In genomic region chr2:29479566-29479965, GRCh38 we compare ENCODE assay signal across 22 cellular contexts.
DNase-seq lines count a peak whose midpoint lies in the region; ATAC-seq, FAIRE-seq and TF ChIP-seq lines count a peak whose summit lies in the region.
"Had no signal": no experiment of that assay in that cellular context is flagged by ENCODE, and none has a peak within 500 bp of the region (broad histone marks: within the 10 kb centered on the region; RNA-seq: fewer than 3 reads in every experiment).

No MANE protein-coding gene starts in this region.

- no peak for ATAC-seq in GM21786 (IDR thresholded peaks at IDR 0.05; ENCODE audit: unreplicated experiment)

- no peak overlapping the region for H3K4me3 Mint-ChIP-seq in dendritic cell treated with granulocyte-macrophage colony-stimulating factor and Interleukin-4, amounts not matched to agents 40 ng/mL and 50 ng/mL, for 4 days
- H3K4me3 Mint-ChIP-seq in nephron progenitor cell = no peak overlapping the region
- H3K4me3 Mint-ChIP-seq: CD14-positive monocyte; CD4-positive, alpha-beta memory T cell; CD4-positive, CD25-positive, alpha-beta regulatory T cell; CD8-positive, alpha-beta memory T cell had no signal

- no peaks in the 10 kb centered on the region for H4K20me1 ChIP-seq in BLaER1
- H4K20me1 ChIP-seq in BLaER1 treated with 17β-estradiol and CSF1 and Interleukin-3, amounts not matched to agents 10 nM and 100 nM = no peaks in the 10 kb centered on the region

- no peaks in the 10 kb centered on the region for H3K27me3 ChIP-seq in BLaER1
- H3K27me3 ChIP-seq in BLaER1 treated with 17β-estradiol and CSF1 and Interleukin-3, amounts not matched to agents 10 nM and 100 nM = no peaks in the 10 kb centered on the region
- H3K27me3 ChIP-seq: BE2C had no signal

- H3K27ac ChIP-seq in BLaER1 = 0 out of 2 replicates have a peak overlapping the region, but pooled peaks have one; percentile 7
- peak overlapping the region in 8 of 11 experiments; percentile 6 to 47 (median 25); a peak in 6 of 22 replicates for H3K27ac ChIP-seq in BLaER1 treated with 17β-estradiol and CSF1 and Interleukin-3, amounts not matched to agents 10 nM and 100 nM

- peaks cover 9% of the 10 kb centered on the region for H3K9me3 Mint-ChIP-seq in dendritic cell treated with granulocyte-macrophage colony-stimulating factor and Interleukin-4, amounts not matched to agents 40 ng/mL and 50 ng/mL, for 4 days
- peaks cover 17% of the 10 kb centered on the region for H3K9me3 Mint-ChIP-seq in nephron progenitor cell
- H3K9me3 Mint-ChIP-seq: CD4-positive, alpha-beta memory T cell; CD4-positive, CD25-positive, alpha-beta regulatory T cell; CD8-positive, alpha-beta memory T cell had no signal

- peaks cover 53% of the 10 kb centered on the region for H3K4me1 ChIP-seq in BLaER1
- H3K4me1 ChIP-seq in BLaER1 treated with 17β-estradiol and CSF1 and Interleukin-3, amounts not matched to agents 10 nM and 100 nM = peaks cover 22 to 54% (median 45%) of the 10 kb centered on the region in 10 experiments

- peak overlapping the region; percentile 65 for H3K27ac Mint-ChIP-seq in dendritic cell treated with granulocyte-macrophage colony-stimulating factor and Interleukin-4, amounts not matched to agents 40 ng/mL and 50 ng/mL, for 4 days
- H3K27ac Mint-ChIP-seq in nephron progenitor cell = peak overlapping the region; percentile 18
- H3K27ac Mint-ChIP-seq: CD14-positive monocyte; CD4-positive, alpha-beta memory T cell; CD4-positive, CD25-positive, alpha-beta regulatory T cell; CD8-positive, alpha-beta memory T cell had no signal

- H3K4me3 ChIP-seq in BLaER1 = no peak overlapping the region
- no peak overlapping the region for H3K4me3 ChIP-seq in BLaER1 treated with 17β-estradiol and CSF1 and Interleukin-3, amounts not matched to agents 10 nM and 100 nM

- H3K4me1 Mint-ChIP-seq in dendritic cell treated with granulocyte-macrophage colony-stimulating factor and Interleukin-4, amounts not matched to agents 40 ng/mL and 50 ng/mL, for 4 days (ENCODE audit: low read depth) = peaks cover 22% of the 10 kb centered on the region
- peaks cover 70% of the 10 kb centered on the region for H3K4me1 Mint-ChIP-seq in nephron progenitor cell
- H3K4me1 Mint-ChIP-seq: CD4-positive, alpha-beta memory T cell; CD4-positive, CD25-positive, alpha-beta regulatory T cell; CD8-positive, alpha-beta memory T cell had no signal

- peaks cover 4% of the 10 kb centered on the region for H3K27me3 Mint-ChIP-seq in dendritic cell treated with granulocyte-macrophage colony-stimulating factor and Interleukin-4, amounts not matched to agents 40 ng/mL and 50 ng/mL, for 4 days
- peaks cover 4% of the 10 kb centered on the region for H3K27me3 Mint-ChIP-seq in nephron progenitor cell (ENCODE audit: low read depth, poor library complexity)

- H3K36me3 ChIP-seq in BLaER1 = no peaks in the 10 kb centered on the region
- H3K36me3 ChIP-seq in BLaER1 treated with 17β-estradiol and CSF1 and Interleukin-3, amounts not matched to agents 10 nM and 100 nM = no peaks in the 10 kb centered on the region
- H3K36me3 ChIP-seq: BE2C had no signal

- H3K36me3 Mint-ChIP-seq in dendritic cell treated with granulocyte-macrophage colony-stimulating factor and Interleukin-4, amounts not matched to agents 40 ng/mL and 50 ng/mL, for 4 days (ENCODE audit: low read depth) = no peaks in the 10 kb centered on the region
- peaks cover 14% of the 10 kb centered on the region for H3K36me3 Mint-ChIP-seq in nephron progenitor cell (ENCODE audit: low read depth)
- H3K36me3 Mint-ChIP-seq: CD14-positive monocyte; CD4-positive, alpha-beta memory T cell; CD4-positive, CD25-positive, alpha-beta regulatory T cell; CD8-positive, alpha-beta memory T cell had no signal

- H3K4me2 ChIP-seq in BLaER1 = peak overlapping the region; percentile 72
- peak overlapping the region; percentile 14 to 80 (median 47); a peak in 18 of 22 replicates for H3K4me2 ChIP-seq in BLaER1 treated with 17β-estradiol and CSF1 and Interleukin-3, amounts not matched to agents 10 nM and 100 nM

- 0 out of 2 replicates have a peak overlapping the region, but pooled peaks have one; percentile 7 for H3K9ac ChIP-seq in BLaER1
- H3K9ac ChIP-seq in BLaER1 treated with 17β-estradiol and CSF1 and Interleukin-3, amounts not matched to agents 10 nM and 100 nM = 0 out of 22 replicates have a peak overlapping the region, but pooled peaks of 3 of the 11 experiments have one; percentile 7 to 25 (median 15)

- TF ChIP-seq CTCF in nephron progenitor cell (IDR thresholded peaks at IDR 0.05) (no peak), D721Med (IDR thresholded peaks at IDR 0.05; ENCODE audit: insufficient read depth, missing control alignments) (no peak)

- no peak for DNase-seq in nephron progenitor cell
- no peak for DNase-seq in NCI-H1105 (lab: John Stamatoyannopoulos, UW)
- DNase-seq in AML-193 (lab: John Stamatoyannopoulos, UW) = no peak
- no peak for DNase-seq in D721Med (ENCODE audit: insufficient read length, low spot score)
- DNase-seq: 8988T; BE2C; C1 segment of cervical spinal cord; CD4-positive, alpha-beta memory T cell; CD4-positive, CD25-positive, alpha-beta regulatory T cell; CD8-positive, alpha-beta memory T cell; COR-L47; DMS79 treated with DMSO at 0.1 percent for 48 hours; GF-D8 had no signal

- FAIRE-seq in D721Med (lab: Jason Lieb, UNC) = no peak
- FAIRE-seq: A204.1, G401.6, GM12891, GM19239 had no signal

- intact Hi-C loops in dendritic cell treated with granulocyte-macrophage colony-stimulating factor and Interleukin-4, amounts not matched to agents 40 ng/mL and 50 ng/mL, for 4 days (cut with micrococcal nuclease) = no loop called here

- peaks cover 4% of the 10 kb centered on the region for H3K9me3 ChIP-seq in BLaER1
- H3K9me3 ChIP-seq in BLaER1 treated with 17β-estradiol and CSF1 and Interleukin-3, amounts not matched to agents 10 nM and 100 nM (replicated peaks in 1 of 11) = peaks cover 0 to 16% (median 7%) of the 10 kb centered on the region in 11 experiments; a peak in 13 of 22 replicates
- H3K9me3 ChIP-seq: BE2C had no signal
